ENCODE assay signal across 19 cellular contexts in genomic region chr5:115949096-115949495, GRCh38.
"Had no signal": no experiment of that assay in that cellular context is flagged by ENCODE, and none has a peak within 500 bp of the region (broad histone marks: within the 10 kb centered on the region; RNA-seq: fewer than 3 reads in every experiment).

No MANE protein-coding gene starts in this region.

- H3K4me1 Mint-ChIP-seq: activated CD4-positive, alpha-beta memory T cell treated with anti-CD3 and anti-CD28 coated beads, Interleukin-2, amount 10 ng/mL, durations not matched to agents 7 days and 5 days; activated naive CD8-positive, alpha-beta T cell treated with anti-CD3 and anti-CD28 coated beads, Interleukin-2, amount 50 U/mL, for 24 hours; memory B cell; T-cell had no signal

- H3K27ac Mint-ChIP-seq: activated CD4-positive, alpha-beta memory T cell treated with anti-CD3 and anti-CD28 coated beads, Interleukin-2, amount 10 ng/mL, durations not matched to agents 7 days and 5 days; activated naive CD8-positive, alpha-beta T cell treated with anti-CD3 and anti-CD28 coated beads, Interleukin-2, amount 50 U/mL, for 24 hours; effector memory CD8-positive, alpha-beta T cell; memory B cell; nephron; T-cell had no signal

- H3K36me3 Mint-ChIP-seq: memory B cell, T-cell had no signal

- H3K36me3 ChIP-seq: left lung, upper lobe of right lung had no signal

- H3K4me3 Mint-ChIP-seq: activated CD4-positive, alpha-beta memory T cell treated with anti-CD3 and anti-CD28 coated beads, Interleukin-2, amount 10 ng/mL, durations not matched to agents 7 days and 5 days; activated naive CD8-positive, alpha-beta T cell treated with anti-CD3 and anti-CD28 coated beads, Interleukin-2, amount 50 U/mL, for 24 hours; effector memory CD8-positive, alpha-beta T cell; memory B cell; nephron; T-cell had no signal

- H3K9me3 Mint-ChIP-seq: activated CD4-positive, alpha-beta memory T cell treated with anti-CD3 and anti-CD28 coated beads, Interleukin-2, amount 10 ng/mL, durations not matched to agents 7 days and 5 days; activated naive CD8-positive, alpha-beta T cell treated with anti-CD3 and anti-CD28 coated beads, Interleukin-2, amount 50 U/mL, for 24 hours; effector memory CD8-positive, alpha-beta T cell; memory B cell; T-cell had no signal

- H3K4me1 ChIP-seq: foreskin keratinocyte, psoas muscle, upper lobe of right lung had no signal

- H3K27me3 ChIP-seq: foreskin keratinocyte, left lung had no signal

- DNase-seq: activated CD4-positive, alpha-beta memory T cell treated with anti-CD3 and anti-CD28 coated beads, Interleukin-2, amount 10 ng/mL, durations not matched to agents 7 days and 5 days; activated CD8-positive, alpha-beta memory T cell treated with anti-CD3 and anti-CD28 coated beads, Interleukin-2, amount 50 U/mL, for 4 hours; activated naive CD4-positive, alpha-beta T cell; activated naive CD8-positive, alpha-beta T cell treated with anti-CD3 and anti-CD28 coated beads, Interleukin-2, amount 50 U/mL, for 24 hours; central memory CD4-positive, alpha-beta T cell; cortex of kidney; effector memory CD8-positive, alpha-beta T cell; head of caudate nucleus; left lung; psoas muscle; stimulated activated CD4-positive, alpha-beta T cell treated with anti-CD3 and anti-CD28 coated beads, Interleukin-2, amount 100 ng/mL, for 48 hours; stimulated activated naive CD8-positive, alpha-beta T cell treated with anti-CD3 and anti-CD28 coated beads, Interleukin-15, Interleukin-2, amounts not matched to agents 100 U/mL and 50 U/mL, for 24 hours; T-cell; T1000; upper lobe of right lung had no signal

- H3K4me3 ChIP-seq: left lung, psoas muscle, upper lobe of right lung had no signal

- H3K9me3 ChIP-seq: left lung, psoas muscle, upper lobe of right lung had no signal

- H3K27ac ChIP-seq: foreskin keratinocyte, left lung, psoas muscle, upper lobe of right lung, VCaP had no signal
